22 cellular contexts compared by ENCODE assay signal in the genomic region with DNA sequence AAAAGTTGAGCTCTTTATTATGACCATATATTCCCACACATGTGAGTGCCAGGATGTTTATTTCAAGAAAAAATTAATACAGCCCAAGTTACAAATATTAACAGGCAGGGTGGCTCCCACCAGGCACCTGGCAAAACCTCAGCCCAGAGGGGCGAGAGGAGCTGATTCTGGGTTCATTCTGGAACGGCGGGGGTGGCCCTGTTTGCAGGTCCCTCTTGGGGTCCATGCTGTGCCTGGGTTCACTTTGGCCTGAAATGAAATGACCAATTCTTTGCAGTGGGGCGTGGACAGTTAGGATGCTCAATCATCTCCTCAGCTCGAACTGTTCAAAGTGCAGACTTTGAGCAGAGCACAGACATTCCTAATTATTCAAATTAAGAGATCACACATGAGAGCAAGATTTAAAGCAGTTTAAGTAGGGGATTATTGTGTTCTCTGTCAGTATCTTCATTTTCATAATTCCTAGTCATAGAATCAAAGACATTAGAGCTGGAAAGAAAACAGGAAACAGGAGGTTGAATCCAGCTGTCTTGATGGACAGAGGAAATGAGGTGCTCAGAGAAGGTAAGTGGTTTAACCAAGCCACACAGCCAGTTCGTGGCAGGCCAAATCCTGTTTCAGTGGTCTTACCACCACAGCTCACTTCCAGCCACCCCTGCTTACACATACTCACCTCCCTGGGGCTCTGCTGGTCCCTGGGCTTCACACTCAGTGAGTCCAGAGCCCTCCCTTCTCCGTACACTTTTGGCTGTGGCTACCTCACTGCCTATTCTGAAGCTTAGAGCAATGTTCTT.
A peak's percentile ranks its signal among the peaks of the same experiment; 100 is the strongest.
DNase-seq lines count a peak whose midpoint lies in the region; ATAC-seq, FAIRE-seq and TF ChIP-seq lines count a peak whose summit lies in the region.
"Had no signal": no experiment of that assay in that cellular context is flagged by ENCODE, and none has a peak within 500 bp of the region (broad histone marks: within the 10 kb centered on the region; RNA-seq: fewer than 3 reads in every experiment).

No MANE protein-coding gene starts in this region.

- H3K9ac ChIP-seq in kidney (ENCODE audit: low read length in 2 of 2): no peak overlapping the region

- peaks cover 50% of the 10 kb centered on the region for H3K27me3 Mint-ChIP-seq in T-helper 2 cell treated with Interferon-gamma antibody and Interleukin-4, amounts not matched to agents 5 μg/mL and 100 μg/mL, for 36 hours (ENCODE audit: low read depth)

- no peak for ATAC-seq in HG02623 (IDR thresholded peaks at IDR 0.05; ENCODE audit: unreplicated experiment)

- no peak for FAIRE-seq in kidney (lab: Jason Lieb, UNC)
- FAIRE-seq: TTC549 had no signal

- no peaks in the 10 kb centered on the region for H3K4me1 ChIP-seq in kidney (ENCODE audit: control insufficient read depth in 1 of 2, insufficient read depth in 1 of 2, low read depth in 1 of 2, low read length in 2 of 2)
- H3K4me1 ChIP-seq: ascending aorta, esophagus muscularis mucosa, prostate gland had no signal

- H3K4me3 ChIP-seq in kidney (ENCODE audit: low read length in 2 of 2): no peak overlapping the region
- H3K4me3 ChIP-seq: ascending aorta, esophagus muscularis mucosa, prostate gland had no signal

- no peaks in the 10 kb centered on the region for H3K9me3 Mint-ChIP-seq in T-helper 2 cell treated with Interferon-gamma antibody and Interleukin-4, amounts not matched to agents 5 μg/mL and 100 μg/mL, for 36 hours
- H3K9me3 Mint-ChIP-seq: CD8-positive, alpha-beta memory T cell; nephron progenitor cell had no signal

- no peak overlapping the region for H3K27ac Mint-ChIP-seq in T-helper 2 cell treated with Interferon-gamma antibody and Interleukin-4, amounts not matched to agents 5 μg/mL and 100 μg/mL, for 36 hours
- H3K27ac Mint-ChIP-seq: nephron progenitor cell had no signal

- H3K27ac ChIP-seq in kidney (ENCODE audit: low read depth in 2 of 2, low read length in 2 of 2): no peak overlapping the region
- H3K27ac ChIP-seq: ascending aorta, esophagus muscularis mucosa, prostate gland had no signal

- no peaks in the 10 kb centered on the region for H3K36me3 ChIP-seq in kidney (ENCODE audit: control insufficient read depth in 1 of 2, insufficient read depth in 2 of 2, low read length in 2 of 2)
- H3K36me3 ChIP-seq: ascending aorta, esophagus muscularis mucosa, prostate gland had no signal

- H3K4me1 Mint-ChIP-seq in T-helper 2 cell treated with Interferon-gamma antibody and Interleukin-4, amounts not matched to agents 5 μg/mL and 100 μg/mL, for 36 hours (ENCODE audit: low read depth): peaks cover 18% of the 10 kb centered on the region

- H3K4me3 Mint-ChIP-seq in T-helper 2 cell treated with Interferon-gamma antibody and Interleukin-4, amounts not matched to agents 5 μg/mL and 100 μg/mL, for 36 hours: peak overlapping the region; percentile 17
- H3K4me3 Mint-ChIP-seq: CD8-positive, alpha-beta memory T cell; nephron progenitor cell had no signal

- no peaks in the 10 kb centered on the region for H3K36me3 Mint-ChIP-seq in T-helper 2 cell treated with Interferon-gamma antibody and Interleukin-4, amounts not matched to agents 5 μg/mL and 100 μg/mL, for 36 hours (ENCODE audit: low read depth)
- H3K36me3 Mint-ChIP-seq: CD8-positive, alpha-beta memory T cell had no signal

- DNase-seq in stimulated activated CD4-positive, alpha-beta T cell treated with anti-CD3 and anti-CD28 coated beads, Interleukin-15, amount 100 ng/mL, for 24 hours: peak; percentile 13
- no peak for DNase-seq in stimulated activated CD4-positive, alpha-beta T cell treated with anti-CD3 and anti-CD28 coated beads, Interleukin-12 subunit alpha, Interleukin-12 subunit beta, amount 100 ng/mL, for 4 hours
- DNase-seq in T-helper 2 cell treated with Interferon-gamma antibody and Interleukin-4, amounts not matched to agents 5 μg/mL and 100 μg/mL, for 36 hours (ENCODE audit: low spot score): peak; percentile 26
- DNase-seq in mesenteric fat pad (ENCODE audit: low spot score) (peak; percentile 37), NCI-H187 (lab: John Stamatoyannopoulos, UW) (no peak), kidney (no peak)
- DNase-seq: activated gamma-delta T cell; CD8-positive, alpha-beta memory T cell; cerebellar nuclear complex; DMS79 treated with DMSO at 0.1 percent for 48 hours; effector CD8-positive, alpha-beta T cell; KBM-7; midbrain; NCI-H2029 treated with DMSO at 0.1 percent for 48 hours; NCI-H446; nephron progenitor cell; SW 1271 had no signal

- intact Hi-C loops in kidney (cut with DNase I): no loop called here

- TF ChIP-seq CTCF in kidney (IDR thresholded peaks at IDR 0.05; ENCODE audit: borderline replicate concordance, extremely low read depth, insufficient read depth): no peak

- H3K9me3 ChIP-seq in kidney (ENCODE audit: control insufficient read depth in 1 of 2, low read length in 2 of 2): no peaks in the 10 kb centered on the region
- H3K9me3 ChIP-seq: ascending aorta, esophagus muscularis mucosa, prostate gland had no signal

Comparison
In these comparisons a context has a peak if more than half of its experiments do, and no peak if none do; other contexts are left out.
1. DNase-seq: peak in stimulated activated CD4-positive, alpha-beta T cell treated with anti-CD3 and anti-CD28 coated beads, Interleukin-15, amount 100 ng/mL, for 24 hours (single experiment), T-helper 2 cell treated with Interferon-gamma antibody and Interleukin-4, amounts not matched to agents 5 μg/mL and 100 μg/mL, for 36 hours (single experiment) and mesenteric fat pad (single experiment); none in stimulated activated CD4-positive, alpha-beta T cell treated with anti-CD3 and anti-CD28 coated beads, Interleukin-12 subunit alpha, Interleukin-12 subunit beta, amount 100 ng/mL, for 4 hours (single experiment), NCI-H187 (0 of 2) and kidney (single experiment).